Comparison of ENCODE assay signal across 19 cellular contexts in the genomic region with DNA sequence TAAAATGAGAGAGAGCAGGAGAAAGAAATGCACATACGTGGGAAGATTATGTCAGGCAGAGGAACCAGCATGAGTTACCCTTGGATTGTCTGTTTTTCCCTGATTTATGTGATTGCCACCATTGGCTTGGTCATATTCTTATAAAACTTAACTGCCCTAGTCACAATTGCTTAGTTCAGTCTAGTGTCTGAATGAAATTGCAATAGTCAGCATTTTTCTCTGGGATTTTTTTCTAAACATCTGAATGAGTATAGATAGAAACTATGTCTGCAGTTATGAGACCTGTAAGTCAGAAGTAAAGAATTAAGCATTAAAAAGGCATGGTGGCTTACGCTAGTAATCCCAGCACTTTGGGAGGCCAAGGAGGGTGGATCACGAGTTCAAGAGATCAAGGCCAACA.
"Had no signal": no experiment of that assay in that cellular context is flagged by ENCODE, and none has a peak within 500 bp of the region (broad histone marks: within the 10 kb centered on the region; RNA-seq: fewer than 3 reads in every experiment).

No MANE protein-coding gene starts in this region.

- H3K36me3 ChIP-seq: MG63, SJCRH30 had no signal

- H3K9me3 ChIP-seq: MG63, SJCRH30 had no signal

- DNase-seq: KBM-7; MG63; NCI-H1105 treated with DMSO at 0.1 percent for 48 hours; NCI-H1417 treated with DMSO at 0.1 percent for 48 hours; NCI-H1694 treated with DMSO at 0.1 percent for 48 hours; NCI-H2081 treated with DMSO at 0.1 percent for 48 hours; NCI-H226; NCI-H446; NCI-H510A; NCI-H524 treated with DMSO at 0.1 percent for 48 hours; NCI-H82; NK-92 treated with Interleukin-12 subunit alpha and Interleukin-12 subunit beta, amount 100 ng/mL, for 24 hours; PC-3; SJCRH30; T-helper 1 cell; T-helper 17 cell had no signal

- H3K4me1 ChIP-seq: SJCRH30 had no signal

- H3K27ac ChIP-seq: SJCRH30 had no signal

- H3K4me3 ChIP-seq: MG63, SJCRH30 had no signal

- H3K27me3 ChIP-seq: MG63, SJCRH30 had no signal

- ATAC-seq: Panc1, PC-3, Right ventricle myocardium inferior, SK-N-SH treated with all-trans-retinoic acid at 6 μM for 48 hours, T-helper 17 cell had no signal
